ENCODE assay signal across 21 cellular contexts in the genomic region with DNA sequence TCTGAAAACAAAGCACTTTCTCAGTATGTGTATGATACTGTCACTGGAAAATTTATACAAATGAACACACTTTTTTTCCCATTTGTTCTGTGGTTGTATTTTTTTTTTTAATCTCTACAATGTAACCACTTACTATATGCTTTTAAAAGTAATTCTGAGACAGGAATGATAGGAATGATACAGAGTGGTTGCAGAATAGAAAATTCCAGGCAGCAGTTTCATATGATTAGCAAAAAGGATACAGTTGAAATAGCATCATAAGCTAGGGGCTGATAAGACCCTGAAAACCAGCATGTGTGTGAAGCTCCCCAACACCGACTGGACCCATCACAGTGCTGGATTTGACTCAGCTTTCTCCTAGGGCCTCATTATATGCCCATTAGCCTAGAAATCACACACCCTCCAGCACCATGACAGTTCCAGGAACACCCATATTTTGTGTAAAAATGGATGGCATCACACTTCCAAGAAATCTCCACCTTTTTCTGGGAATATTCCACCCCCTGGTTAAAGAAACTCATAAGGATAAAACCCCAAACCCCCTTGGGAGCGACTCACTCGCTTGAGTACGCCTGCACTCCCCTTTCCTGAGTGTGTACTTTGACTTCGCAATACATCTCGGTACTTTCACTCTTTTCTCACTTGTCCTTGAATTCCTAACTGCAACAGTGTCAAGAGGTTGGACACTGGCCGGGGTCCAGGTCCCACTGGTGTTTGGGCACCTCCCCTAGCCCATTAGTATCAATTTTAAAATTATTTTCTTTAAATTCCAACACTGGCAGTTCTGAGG.
A peak's percentile ranks its signal among the peaks of the same experiment; 100 is the strongest.
DNase-seq lines count a peak whose midpoint lies in the region; ATAC-seq and TF ChIP-seq lines count a peak whose summit lies in the region.
"Had no signal": no experiment of that assay in that cellular context is flagged by ENCODE, and none has a peak within 500 bp of the region (broad histone marks: within the 10 kb centered on the region; RNA-seq: fewer than 3 reads in every experiment).

No MANE protein-coding gene starts in this region.

- H2AFZ ChIP-seq in GM23248, result no peak overlapping the region

- H3K27me3 ChIP-seq in GM23248 (replicated peaks; ENCODE audit: insufficient read depth) (no peaks in the 10 kb centered on the region), upper lobe of right lung (no peaks in the 10 kb centered on the region)
- H3K27me3 ChIP-seq: SJSA1 had no signal

- H3K9me3 ChIP-seq in GM23248 (ENCODE audit: low read depth) (no peaks in the 10 kb centered on the region), upper lobe of right lung (no peaks in the 10 kb centered on the region)
- H3K9me3 ChIP-seq: SJSA1 had no signal

- H3K79me2 ChIP-seq in GM23248 (ENCODE audit: insufficient read depth), result no peaks in the 10 kb centered on the region

- H3F3A ChIP-seq in GM23248 (ENCODE audit: insufficient read depth), result no peaks in the 10 kb centered on the region

- DNase-seq in GM23248 (peak; percentile 5), amniotic epithelial cell (ENCODE audit: low read depth) (peak; percentile 68), iris pigment epithelial cell (ENCODE audit: low read depth) (peak; percentile 1), upper lobe of right lung (no peak), DMS 273 treated with DMSO at 0.1 percent for 48 hours (lab: John Stamatoyannopoulos, UW) (no peak)
- DNase-seq in stimulated activated CD4-positive, alpha-beta T cell treated with anti-CD3 and anti-CD28 coated beads, Interleukin-2, amount 100 ng/mL, for 48 hours, result no peak
- DNase-seq: Calu3; CD4-positive, alpha-beta memory T cell; DMS79 treated with DMSO at 0.1 percent for 48 hours; GDM1; MM.1S; NCI-H1092 treated with DMSO at 0.1 percent for 48 hours; NCI-H1694; NCI-H2107; NCI-H226; NCI-H524 treated with DMSO at 0.1 percent for 48 hours had no signal

- WGBS in GM23248 (ENCODE audit: low coverage in 1 of 2, low lambda C conversion rate in 2 of 2, missing lambda C conversion rate in 2 of 2), 2 experiments, result 62 to 64% methylated on average over 7 of the region's 7 CpGs

- ATAC-seq in upper lobe of right lung (peak; percentile 35), HG03378 (IDR thresholded peaks at IDR 0.05; ENCODE audit: unreplicated experiment) (no peak)
- ATAC-seq: GM12878, HCT116, HepG2 had no signal

- H3K9ac ChIP-seq in GM23248, result no peak overlapping the region

- H3K4me3 ChIP-seq in GM23248 (no peak overlapping the region), upper lobe of right lung (no peak overlapping the region)
- H3K4me3 ChIP-seq: GM12878, SJSA1 had no signal

- H3K27ac ChIP-seq in GM23248 (no peak overlapping the region), upper lobe of right lung (no peak overlapping the region)
- H3K27ac ChIP-seq: SJSA1 had no signal

- TF ChIP-seq CTCF in upper lobe of right lung (IDR thresholded peaks at IDR 0.05), result no peak

- no peaks in the 10 kb centered on the region for H4K20me1 ChIP-seq in GM23248 (ENCODE audit: insufficient read depth)

- no peak overlapping the region for H3K4me2 ChIP-seq in GM23248 (ENCODE audit: unreplicated experiment)

- in situ Hi-C loops in GM23248 (cut with MboI), result no loop called here

- H3K36me3 ChIP-seq in GM23248 (ENCODE audit: low read depth) (no peaks in the 10 kb centered on the region), upper lobe of right lung (no peaks in the 10 kb centered on the region)
- H3K36me3 ChIP-seq: SJSA1 had no signal

- peaks cover 7% of the 10 kb centered on the region; the same call in 1 of the 2 replicates for H3K4me1 ChIP-seq in GM23248 (ENCODE audit: insufficient read depth)
- no peaks in the 10 kb centered on the region for H3K4me1 ChIP-seq in upper lobe of right lung
- H3K4me1 ChIP-seq: SJSA1 had no signal

- no peaks in the 10 kb centered on the region for H3K9me2 ChIP-seq in GM23248 (ENCODE audit: insufficient read depth)

- intact Hi-C loops in upper lobe of right lung (cut with DNase I), result no loop called here

Comparison
In these comparisons a context has a peak if more than half of its experiments do, and no peak if none do; other contexts are left out.
1. DNase-seq: peak in GM23248 (single experiment), amniotic epithelial cell (single experiment) and iris pigment epithelial cell (single experiment); none in upper lobe of right lung (single experiment), DMS 273 treated with DMSO at 0.1 percent for 48 hours (single experiment) and stimulated activated CD4-positive, alpha-beta T cell treated with anti-CD3 and anti-CD28 coated beads, Interleukin-2, amount 100 ng/mL, for 48 hours (0 of 2).